In the genomic region with DNA sequence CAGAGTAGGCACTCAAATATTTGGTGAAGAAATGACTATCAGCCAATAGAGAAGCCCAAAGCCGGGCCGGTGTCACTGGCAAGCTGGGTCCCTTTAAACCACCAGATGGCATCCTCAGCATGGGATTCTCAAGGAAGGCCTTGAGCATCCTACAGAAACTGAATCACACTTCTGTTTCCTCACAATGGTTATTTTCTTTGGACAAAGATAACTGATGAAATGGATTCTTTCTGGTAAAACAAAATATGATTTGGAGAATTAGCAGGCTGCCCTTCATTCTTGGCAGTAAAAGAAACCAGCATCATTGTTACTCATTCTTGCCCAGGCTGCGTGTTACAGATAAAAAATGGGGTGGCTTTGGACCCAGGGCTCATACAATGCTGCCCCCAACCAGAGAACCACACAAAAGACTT, we compare ENCODE assay signal across 1 cellular context.
TF ChIP-seq lines count a peak whose summit lies in the region.

No MANE protein-coding gene starts in this region.

TF ChIP-seq in K562, 482 proteins besides CTCF, POLR2A, EP300 and RAD21 (continued from another document):
- TF ChIP-seq SNRNP70 (optimal IDR thresholded peaks at IDR 0.05; ENCODE audit: low read depth, low read length) = no peak
